In genomic region chr11:28938091-28938490, GRCh38 we compare ENCODE assay signal across 29 cellular contexts.
"Had no signal": no experiment of that assay in that cellular context is flagged by ENCODE, and none has a peak within 500 bp of the region (broad histone marks: within the 10 kb centered on the region; RNA-seq: fewer than 3 reads in every experiment).

No MANE protein-coding gene starts in this region.

- H3K4me3 Mint-ChIP-seq: activated CD8-positive, alpha-beta T cell treated with anti-CD3 and anti-CD28 coated beads for 36 hours; activated T-cell treated with anti-CD3 and anti-CD28 coated beads, Interleukin-2, amount 50 U/mL, for 4 hours; activated T-helper 17 cell treated with anti-CD3 and anti-CD28 coated beads, Interleukin-2, amount 50 U/mL, for 72 hours; central memory CD8-positive, alpha-beta T cell; nephron; stimulated activated naive CD8-positive, alpha-beta T cell treated with anti-CD3 and anti-CD28 coated beads, Interleukin-15, Interleukin-2, amounts not matched to agents 100 ng/mL and 50 ng/mL, for 24 hours; type B pancreatic cell had no signal

- H3K4me3 ChIP-seq: breast epithelium, esophagus muscularis mucosa, left ventricle myocardium inferior, lung, skin epidermis, uterus had no signal

- ATAC-seq: activated CD8-positive, alpha-beta T cell treated with anti-CD3 and anti-CD28 coated beads for 36 hours; activated T-cell treated with anti-CD3 and anti-CD28 coated beads, Interleukin-2, amount 50 U/mL, for 4 hours; activated T-helper 17 cell treated with anti-CD3 and anti-CD28 coated beads, Interleukin-2, amount 50 U/mL, for 72 hours; sciatic nerve had no signal

- H3K27me3 ChIP-seq: breast epithelium, esophagus muscularis mucosa, neutrophil, uterus had no signal

- H3K36me3 Mint-ChIP-seq: type B pancreatic cell had no signal

- H3K27ac ChIP-seq: breast epithelium, esophagus muscularis mucosa, left ventricle myocardium inferior, neutrophil, skin epidermis, uterus had no signal

- H3K9me3 ChIP-seq: breast epithelium, esophagus muscularis mucosa, left ventricle myocardium inferior, neutrophil, uterus had no signal

- H3K4me1 Mint-ChIP-seq: activated T-helper 17 cell treated with anti-CD3 and anti-CD28 coated beads, Interleukin-2, amount 50 U/mL, for 72 hours; central memory CD8-positive, alpha-beta T cell; nephron had no signal

- H3K4me1 ChIP-seq: breast epithelium, esophagus muscularis mucosa, left ventricle myocardium inferior, uterus had no signal

- FAIRE-seq: TTC549 had no signal

- H3K27me3 Mint-ChIP-seq: activated CD8-positive, alpha-beta T cell treated with anti-CD3 and anti-CD28 coated beads for 36 hours; activated T-helper 17 cell treated with anti-CD3 and anti-CD28 coated beads, Interleukin-2, amount 50 U/mL, for 72 hours; central memory CD8-positive, alpha-beta T cell; stimulated activated naive CD8-positive, alpha-beta T cell treated with anti-CD3 and anti-CD28 coated beads, Interleukin-15, Interleukin-2, amounts not matched to agents 100 ng/mL and 50 ng/mL, for 24 hours; type B pancreatic cell had no signal

- H3K27ac Mint-ChIP-seq: activated CD8-positive, alpha-beta T cell treated with anti-CD3 and anti-CD28 coated beads for 36 hours; activated T-helper 17 cell treated with anti-CD3 and anti-CD28 coated beads, Interleukin-2, amount 50 U/mL, for 72 hours; nephron; stimulated activated naive CD8-positive, alpha-beta T cell treated with anti-CD3 and anti-CD28 coated beads, Interleukin-15, Interleukin-2, amounts not matched to agents 100 ng/mL and 50 ng/mL, for 24 hours; type B pancreatic cell had no signal

- H3K36me3 ChIP-seq: breast epithelium, esophagus muscularis mucosa, left ventricle myocardium inferior, neutrophil, uterus had no signal

- DNase-seq: activated CD4-positive, alpha-beta T cell treated with anti-CD3 and anti-CD28 coated beads for 1 hour; activated CD4-positive, alpha-beta T cell treated with anti-CD3 and anti-CD28 coated beads, Interleukin-2, amount 50 U/mL, for 1 hour; activated CD8-positive, alpha-beta T cell treated with anti-CD3 and anti-CD28 coated beads for 36 hours; activated gamma-delta T cell treated with Interleukin-2 at 50 U/mL for 16 hours; activated naive CD4-positive, alpha-beta T cell treated with anti-CD3 and anti-CD28 coated beads, Interleukin-2, amount 50 U/mL, for 16 hours; activated T-cell treated with anti-CD3 and anti-CD28 coated beads, Interleukin-2, amount 50 U/mL, for 4 hours; amygdala; dermis blood vessel endothelial cell; effector CD4-positive, alpha-beta T cell; foreskin melanocyte; left ventricle myocardium inferior; stimulated activated CD4-positive, alpha-beta T cell treated with anti-CD3 and anti-CD28 coated beads, Interleukin-12 subunit alpha, Interleukin-12 subunit beta, amount 100 ng/mL, for 4 hours; stimulated activated CD4-positive, alpha-beta T cell treated with anti-CD3 and anti-CD28 coated beads, Interleukin-4, amount 100 ng/mL, for 1 hour; substantia nigra; T-helper 1 cell; T-helper 9 cell; uterus had no signal
